ENCODE assay signal across 22 cellular contexts in genomic region chr14:88681755-88682494, GRCh38.
DNase-seq lines count a peak whose midpoint lies in the region; ATAC-seq, FAIRE-seq and TF ChIP-seq lines count a peak whose summit lies in the region.
"Had no signal": no experiment of that assay in that cellular context is flagged by ENCODE, and none has a peak within 500 bp of the region (broad histone marks: within the 10 kb centered on the region; RNA-seq: fewer than 3 reads in every experiment).

No MANE protein-coding gene starts in this region.

- SMC1A ChIA-PET in GM12878 (lab: Charles Lee; ENCODE audit: uncharacterized antibody, unreplicated experiment): interaction anchor here (1.0 to 7.5 kb wide), 5 partner anchors 9 to 142 kb away, joined by 3 to 85 read pairs (median 3); partner anchors contain the start of gene TTC8

- TF ChIP-seq EP300 in GM12878 (IDR thresholded peaks at IDR 0.05; ENCODE audit: borderline replicate concordance in 1 of 2, control insufficient read depth in 1 of 2, low read depth in 2 of 2, low read length in 2 of 2): no peak

- H3K4me3 ChIP-seq in GM12878: no peak overlapping the region
- H3K4me3 ChIP-seq in iPS-20b (ENCODE audit: low read length): no peak overlapping the region
- H3K4me3 ChIP-seq: HAP-1, SJCRH30 had no signal

- RAD21 ChIA-PET in GM12878 (lab: Charles Lee; ENCODE audit: unreplicated experiment): interaction anchor here (0.6 to 3.9 kb wide), 5 partner anchors 12 to 69 kb away, joined by 3 to 63 read pairs (median 3); no protein-coding TSS in a partner anchor

- H3K36me3 Mint-ChIP-seq in stimulated activated effector memory CD8-positive, alpha-beta T cell treated with anti-CD3 and anti-CD28 coated beads, Interleukin-12 subunit alpha, Interleukin-12 subunit beta, amount 100 ng/mL, for 72 hours: peaks cover 34% of the 10 kb centered on the region

- H3K4me1 ChIP-seq in GM12878 (ENCODE audit: control insufficient read depth, insufficient read depth, low read length): no peaks in the 10 kb centered on the region
- no peaks in the 10 kb centered on the region; the same call in 1 of the 2 replicates for H3K4me1 ChIP-seq in iPS-20b (ENCODE audit: insufficient read depth, low read length)
- H3K4me1 ChIP-seq: HAP-1, SJCRH30 had no signal

- no peak for ATAC-seq in stimulated activated naive CD8-positive, alpha-beta T cell treated with anti-CD3 and anti-CD28 coated beads, Interleukin-15, amount 100 ng/mL, for 72 hours
- no peak for ATAC-seq in stimulated activated naive CD8-positive, alpha-beta T cell treated with anti-CD3 and anti-CD28 coated beads, Interleukin-15, Interleukin-2, amounts not matched to agents 100 U/mL and 50 U/mL, for 24 hours
- peak; percentile 83 for ATAC-seq in GM12878
- ATAC-seq in stimulated activated effector memory CD8-positive, alpha-beta T cell treated with anti-CD3 and anti-CD28 coated beads, Interleukin-12 subunit alpha, Interleukin-12 subunit beta, amount 100 ng/mL, for 72 hours: peak; percentile 26
- no peak for ATAC-seq in GM19328 (IDR thresholded peaks at IDR 0.05; ENCODE audit: unreplicated experiment)
- ATAC-seq: Panc1 had no signal

- no peak for TF ChIP-seq CTCF in GM12878 (IDR thresholded peaks at IDR 0.05 in 2 of 3, conservative IDR thresholded peaks at IDR 0.05 in 1 of 3; ENCODE audit: control insufficient read depth in 2 of 3, extremely low read depth in 1 of 3, insufficient read depth in 1 of 3, low read depth in 3 of 3, low read length in 3 of 3)

- no TSS peak for BruUV-seq in GM12878 (replicated peaks; lab: Mats Ljungman, UMichigan)

- H3K9ac ChIP-seq in GM12878 (ENCODE audit: control insufficient read depth, insufficient read depth, low read length): no peak overlapping the region
- H3K9ac ChIP-seq in iPS-20b (ENCODE audit: low read depth, low read length): peak overlapping the region; percentile 52; the same call in 1 of the 2 replicates

- in situ Hi-C loops in GM12878 (cut with MboI): no loop called here

- POLR2A ChIA-PET in GM12878 (lab: Charles Lee): interaction anchor here (1.6 to 2.9 kb wide), 2 partner anchors 13 to 687 kb away, joined by 4 to 20 read pairs; no protein-coding TSS in a partner anchor

- H3K27ac ChIP-seq in GM12878 (ENCODE audit: control insufficient read depth, insufficient read depth) (no peak overlapping the region), iPS-20b (ENCODE audit: low read length) (no peak overlapping the region)
- H3K27ac ChIP-seq: SJCRH30 had no signal

- intact Hi-C loops in GM12878 (cut with micrococcal nuclease; ENCODE audit: unreplicated experiment): no loop called here

- no peak for TF ChIP-seq POLR2A in GM12878 (IDR thresholded peaks at IDR 0.05; ENCODE audit: low read depth, low read length)

- CTCF ChIA-PET in GM12878 (lab: Yijun Ruan, JAX): interaction anchor here (7.5 kb wide), 1 partner anchor 13 kb away, joined by 88 read pairs; no protein-coding TSS in a partner anchor

- no peak overlapping the region for H2AFZ ChIP-seq in GM12878 (ENCODE audit: control insufficient read depth, low read depth, low read length)

- H3K36me3 ChIP-seq in GM12878 (ENCODE audit: control insufficient read depth in 2 of 2, insufficient read depth in 2 of 2, low read length in 1 of 2) (no peaks in the 10 kb centered on the region), iPS-20b (ENCODE audit: insufficient read depth, low read depth, low read length) (no peaks in the 10 kb centered on the region)
- H3K36me3 ChIP-seq: HAP-1, SJCRH30 had no signal

- H3K9me3 Mint-ChIP-seq in stimulated activated naive CD8-positive, alpha-beta T cell treated with anti-CD3 and anti-CD28 coated beads, Interleukin-15, amount 100 ng/mL, for 72 hours: no peaks in the 10 kb centered on the region
- H3K9me3 Mint-ChIP-seq in stimulated activated effector memory CD8-positive, alpha-beta T cell treated with anti-CD3 and anti-CD28 coated beads, Interleukin-12 subunit alpha, Interleukin-12 subunit beta, amount 100 ng/mL, for 72 hours: no peaks in the 10 kb centered on the region
- H3K9me3 Mint-ChIP-seq: CD4-positive, alpha-beta T cell had no signal

- no peak for TF ChIP-seq RAD21 in GM12878 (IDR thresholded peaks at IDR 0.05; ENCODE audit: insufficient read depth, low read depth, low read length)

- no peaks in the 10 kb centered on the region for H3K4me1 Mint-ChIP-seq in stimulated activated naive CD8-positive, alpha-beta T cell treated with anti-CD3 and anti-CD28 coated beads, Interleukin-15, amount 100 ng/mL, for 72 hours
- H3K4me1 Mint-ChIP-seq in stimulated activated effector memory CD8-positive, alpha-beta T cell treated with anti-CD3 and anti-CD28 coated beads, Interleukin-12 subunit alpha, Interleukin-12 subunit beta, amount 100 ng/mL, for 72 hours: no peaks in the 10 kb centered on the region
- H3K4me1 Mint-ChIP-seq: B cell had no signal

- H3K79me2 ChIP-seq in GM12878 (ENCODE audit: control insufficient read depth, insufficient read depth, low read length): no peaks in the 10 kb centered on the region

- no peaks in the 10 kb centered on the region for H3K27me3 Mint-ChIP-seq in stimulated activated naive CD8-positive, alpha-beta T cell treated with anti-CD3 and anti-CD28 coated beads, Interleukin-15, amount 100 ng/mL, for 72 hours
- H3K27me3 Mint-ChIP-seq: B cell; CD4-positive, alpha-beta T cell had no signal

- H3K27ac Mint-ChIP-seq in stimulated activated naive CD8-positive, alpha-beta T cell treated with anti-CD3 and anti-CD28 coated beads, Interleukin-15, amount 100 ng/mL, for 72 hours: peak overlapping the region; percentile 34 to 63
- H3K27ac Mint-ChIP-seq in stimulated activated effector memory CD8-positive, alpha-beta T cell treated with anti-CD3 and anti-CD28 coated beads, Interleukin-12 subunit alpha, Interleukin-12 subunit beta, amount 100 ng/mL, for 72 hours: peak overlapping the region; percentile 58
- H3K27ac Mint-ChIP-seq: B cell; CD4-positive, alpha-beta T cell had no signal

- no peak for DNase-seq in stimulated activated naive CD8-positive, alpha-beta T cell treated with anti-CD3 and anti-CD28 coated beads, Interleukin-15, amount 100 ng/mL, for 72 hours
- no peak for DNase-seq in stimulated activated naive CD8-positive, alpha-beta T cell treated with anti-CD3 and anti-CD28 coated beads, Interleukin-15, Interleukin-2, amounts not matched to agents 100 U/mL and 50 U/mL, for 24 hours
- no peak for DNase-seq in GM12878 (ENCODE audit: low read depth, low spot score)
- DNase-seq in stimulated activated effector memory CD8-positive, alpha-beta T cell treated with anti-CD3 and anti-CD28 coated beads, Interleukin-12 subunit alpha, Interleukin-12 subunit beta, amount 100 ng/mL, for 72 hours (ENCODE audit: low spot score in 2 of 2): no peak
- DNase-seq in NCI-H1417 (lab: John Stamatoyannopoulos, UW): no peak
- DNase-seq in cerebellar cortex (ENCODE audit: low spot score): no peak
- DNase-seq: CD4-positive, alpha-beta T cell; DMS153; GF-D8; Karpas-422; NCI-H1048; NCI-H146; NCI-H2029 treated with DMSO at 0.1 percent for 48 hours; NCI-H2171; NCI-H69; SJCRH30 had no signal

- FAIRE-seq in GM12878 (lab: Jason Lieb, UNC): no peak
- FAIRE-seq: GM12891 had no signal

- H4K20me1 ChIP-seq in GM12878 (ENCODE audit: control insufficient read depth, insufficient read depth): no peaks in the 10 kb centered on the region

- no peaks in the 10 kb centered on the region for H3K27me3 ChIP-seq in GM12878 (replicated peaks in 1 of 2; ENCODE audit: control insufficient read depth in 2 of 2, insufficient read depth in 2 of 2, low read length in 1 of 2)
- no peaks in the 10 kb centered on the region for H3K27me3 ChIP-seq in iPS-20b (ENCODE audit: insufficient read depth, low read length)
- H3K27me3 ChIP-seq: SJCRH30 had no signal

- H3K4me2 ChIP-seq in GM12878 (ENCODE audit: control insufficient read depth, insufficient read depth): no peak overlapping the region

- WGBS in GM12878 (ENCODE audit: insufficient coverage, insufficient replicate concordance, low lambda C conversion rate, missing lambda C conversion rate): 50% methylated on average over 5 of the region's 5 CpGs

- H3K4me3 Mint-ChIP-seq in stimulated activated naive CD8-positive, alpha-beta T cell treated with anti-CD3 and anti-CD28 coated beads, Interleukin-15, amount 100 ng/mL, for 72 hours: no peak overlapping the region
- H3K4me3 Mint-ChIP-seq in stimulated activated effector memory CD8-positive, alpha-beta T cell treated with anti-CD3 and anti-CD28 coated beads, Interleukin-12 subunit alpha, Interleukin-12 subunit beta, amount 100 ng/mL, for 72 hours: no peak overlapping the region
- H3K4me3 Mint-ChIP-seq: B cell; CD4-positive, alpha-beta T cell had no signal

- H3K9me3 ChIP-seq in GM12878 (replicated peaks; ENCODE audit: control insufficient read depth, insufficient read depth, low read length) (no peaks in the 10 kb centered on the region), iPS-20b (ENCODE audit: insufficient read depth, low read depth, low read length) (no peaks in the 10 kb centered on the region)
- H3K9me3 ChIP-seq: HAP-1, SJCRH30 had no signal

TF ChIP-seq in GM12878, 131 proteins besides CTCF, POLR2A, EP300 and RAD21 (continues in another document):
- TF ChIP-seq EZH2 (IDR thresholded peaks at IDR 0.05; ENCODE audit: borderline replicate concordance, control insufficient read depth, low read depth, low read length): no peak
- TF ChIP-seq CBX3 (IDR thresholded peaks at IDR 0.05; ENCODE audit: borderline replicate concordance, low read depth): no peak
- no peak for TF ChIP-seq CHD4 (IDR thresholded peaks at IDR 0.05)
- no peak for TF ChIP-seq NBN (IDR thresholded peaks at IDR 0.05)
- TF ChIP-seq BRCA1 (IDR thresholded peaks at IDR 0.05; ENCODE audit: low read depth, low read length): no peak
- no peak for TF ChIP-seq SMAD1 (IDR thresholded peaks at IDR 0.05; ENCODE audit: low read depth, partially characterized antibody)
- no peak for TF ChIP-seq HCFC1 (IDR thresholded peaks at IDR 0.05; ENCODE audit: low read length)
- TF ChIP-seq SMARCA5 (IDR thresholded peaks at IDR 0.05): no peak
- no peak for TF ChIP-seq NR2C1 (IDR thresholded peaks at IDR 0.05)
- TF ChIP-seq RELA (IDR thresholded peaks at IDR 0.05; ENCODE audit: borderline replicate concordance, partially characterized antibody): no peak
- TF ChIP-seq NFYA (IDR thresholded peaks at IDR 0.05; ENCODE audit: borderline replicate concordance, low read depth, low read length): no peak
- no peak for TF ChIP-seq CEBPB (IDR thresholded peaks at IDR 0.05; ENCODE audit: borderline replicate concordance in 1 of 2, low read depth in 2 of 2, low read length in 2 of 2)

Comparison
In these comparisons a context has a peak if more than half of its experiments do, and no peak if none do; other contexts are left out.
1. ATAC-seq: peak in GM12878 (single experiment) and stimulated activated effector memory CD8-positive, alpha-beta T cell treated with anti-CD3 and anti-CD28 coated beads, Interleukin-12 subunit alpha, Interleukin-12 subunit beta, amount 100 ng/mL, for 72 hours (single experiment); none in stimulated activated naive CD8-positive, alpha-beta T cell treated with anti-CD3 and anti-CD28 coated beads, Interleukin-15, amount 100 ng/mL, for 72 hours (single experiment), stimulated activated naive CD8-positive, alpha-beta T cell treated with anti-CD3 and anti-CD28 coated beads, Interleukin-15, Interleukin-2, amounts not matched to agents 100 U/mL and 50 U/mL, for 24 hours (single experiment) and GM19328 (single experiment).